8 cellular contexts compared by ENCODE assay signal in the genomic region with DNA sequence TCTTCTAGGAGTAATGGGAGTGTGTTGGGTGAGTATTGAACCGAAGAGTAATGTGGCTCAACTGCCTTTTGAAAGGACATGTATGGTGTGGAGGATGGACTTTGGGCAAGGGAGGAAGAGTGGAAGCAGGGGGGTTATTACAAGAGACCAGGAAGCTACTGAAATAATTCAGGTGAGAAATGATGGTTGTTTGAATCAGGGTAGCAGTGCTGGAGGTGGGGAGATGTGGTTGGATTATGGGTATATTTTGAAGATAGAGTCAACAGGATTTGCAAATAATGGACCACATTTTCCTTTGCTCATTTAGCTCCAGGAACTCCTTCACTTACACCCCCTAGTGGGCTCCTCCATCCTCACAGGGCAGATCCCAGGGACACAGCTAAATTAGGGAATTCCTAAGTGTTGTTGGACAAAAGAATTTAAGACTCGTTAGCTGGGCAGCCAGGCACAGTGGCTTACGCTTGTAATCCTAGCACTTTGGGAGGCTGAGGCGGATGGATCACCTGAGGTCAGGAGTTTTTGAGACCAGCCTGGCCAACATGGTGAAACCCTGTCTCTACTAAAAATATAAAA. TPM values are rescaled to one million over a fixed set of nuclear protein-coding genes. Genes with fewer than 3 reads are reported as not detected.
DNase-seq lines count a peak whose midpoint lies in the region; ATAC-seq, FAIRE-seq and TF ChIP-seq lines count a peak whose summit lies in the region.

No MANE protein-coding gene starts in this region.

- WGBS in A549 (ENCODE audit: missing lambda C conversion rate), result 88% methylated on average over 4 of the region's 4 CpGs

- DNase-seq in A549 (ENCODE audit: low read depth in 1 of 2, low spot score in 1 of 2) (peak; percentile 51 to 72), SK-MEL-5 (ENCODE audit: low read depth, low spot score) (peak; percentile 72), glomerular visceral epithelial cell (ENCODE audit: extremely low spot score) (peak; percentile 36), NOMO-1 (lab: John Stamatoyannopoulos, UW; ENCODE audit: unreplicated experiment in 2 of 2) (no peak), NCI-H128 (lab: John Stamatoyannopoulos, UW; ENCODE audit: unreplicated experiment) (no peak)
- no peak for DNase-seq in stimulated activated naive CD4-positive, alpha-beta T cell treated with Interleukin-2 at 50 U/mL for 16 hours (lab: John Stamatoyannopoulos, UW)

- no peak for TF ChIP-seq RAD21 in A549 (conservative IDR thresholded peaks at IDR 0.05 in 1 of 2, IDR thresholded peaks at IDR 0.05 in 1 of 2)

- POLR2A ChIA-PET in A549 (lab: Yijun Ruan, JAX), result interaction anchor here (0.9 to 1.0 kb wide), 2 partner anchors 12 to 114 kb away, joined by 3 to 4 read pairs; partner anchors contain the start of gene HBEGF

- TF ChIP-seq EP300 in A549 (IDR thresholded peaks at IDR 0.05), result no peak

- TF ChIP-seq CTCF in A549 (IDR thresholded peaks at IDR 0.05) (0 out of 3 replicates have a peak, but pooled peaks have one; percentile 13), GM12873 (IDR thresholded peaks at IDR 0.05; ENCODE audit: insufficient read depth, low read depth, low read length, missing control alignments) (peak; percentile 36)

- no peak overlapping the region for H3K4me3 ChIP-seq in A549

- no peak for FAIRE-seq in A549 (lab: Jason Lieb, UNC)

- CTCF ChIA-PET in A549 (lab: Yijun Ruan, JAX), result interaction anchor here (0.6 to 36.9 kb wide), 26 partner anchors 8 to 496 kb away, joined by 3 to 1613 read pairs (median 4); partner anchors contain the start of genes EIF4EBP3, HBEGF and TMCO6

- no peak overlapping the region for H3K27ac ChIP-seq in A549

- no peak for TF ChIP-seq POLR2A in A549 (IDR thresholded peaks at IDR 0.05; ENCODE audit: low read length)

- H3K4me1 ChIP-seq in A549, result peaks cover 5% of the 10 kb centered on the region; the same call in 1 of the 3 replicates

- no peaks in the 10 kb centered on the region for H3K9me3 ChIP-seq in A549

- in situ Hi-C loops in SK-MEL-5 (cut with HindIII; ENCODE audit: low pct_unique_long_range_greater_than_20kb, low sequenced_read_pairs), result no loop called here

- no peak overlapping the region for H3K4me2 ChIP-seq in A549

- ATAC-seq in A549 (peak in 1 of 2 experiments; percentile 40; a peak in 3 of 6 replicates), GM21576 (IDR thresholded peaks at IDR 0.05; ENCODE audit: unreplicated experiment) (no peak)

TF ChIP-seq in A549, 52 proteins besides CTCF, POLR2A, EP300 and RAD21:
- TF ChIP-seq KDM1A (IDR thresholded peaks at IDR 0.05; ENCODE audit: low read depth), result no peak
- no peak for TF ChIP-seq ESRRA (IDR thresholded peaks at IDR 0.05; ENCODE audit: borderline replicate concordance, low read length)

RNA-seq across cellular contexts. Expression of gene SLC4A9, which starts 1.2 kb away (rescaled TPM):
- polyA plus RNA-seq in A549 (2011; rRNA removed) (not detected in 2 replicates), A549 (2017; fragmentation: RNase III; extraction: RNeasy Plus Mini Kit Qiagen cat#74134 plus additional on column Dnase treatment) (not detected in 3 replicates)
- 0.01 TPM in 1 of 2 replicates, not detected in the other for polyA plus RNA-seq in A549 (2012; cell fraction: cytosol; rRNA removed)
- 0.02 and 0.06 TPM in 2 replicates for polyA plus RNA-seq in A549 (2012; cell fraction: nucleus; rRNA removed)
- 0.08 TPM in 1 of 2 replicates, not detected in the other for polyA minus RNA-seq in A549 (2011; rRNA and poly(A)+ RNA removed)
- total RNA-seq in SK-MEL-5 (2014; rRNA removed; shearing (Covaris generic)), result 0.16 and 0.18 TPM in 2 replicates
- 0.12 TPM in 1 of 2 replicates, not detected in the other for polyA plus RNA-seq in SK-MEL-5 (2015; cell fraction: cytosol; rRNA removed)
- 2.9 and 3.6 TPM in 2 replicates for polyA plus RNA-seq in SK-MEL-5 (2015; cell fraction: nucleus; rRNA removed)

RNA-seq across cellular contexts. Expression of gene HBEGF, which starts 12.4 kb away (rescaled TPM):
- 4.2 and 5.0 TPM in 2 replicates for polyA plus RNA-seq in A549 (2011; rRNA removed)
- 3.0 and 4.3 TPM in 2 replicates for polyA plus RNA-seq in A549 (2012; cell fraction: cytosol; rRNA removed)
- polyA plus RNA-seq in A549 (2012; cell fraction: nucleus; rRNA removed), result 4.0 and 6.1 TPM in 2 replicates
- 3.4 to 5.1 TPM (median 3.5 TPM) in 3 replicates for polyA plus RNA-seq in A549 (2017; fragmentation: RNase III; extraction: RNeasy Plus Mini Kit Qiagen cat#74134 plus additional on column Dnase treatment)
- 1.3 and 1.4 TPM in 2 replicates for polyA minus RNA-seq in A549 (2011; rRNA and poly(A)+ RNA removed)
- total RNA-seq in SK-MEL-5 (2014; rRNA removed; shearing (Covaris generic)), result 12.2 and 13.4 TPM in 2 replicates
- polyA plus RNA-seq in SK-MEL-5 (2015; cell fraction: cytosol; rRNA removed), result 13.7 and 15.6 TPM in 2 replicates
- polyA plus RNA-seq in SK-MEL-5 (2015; cell fraction: nucleus; rRNA removed), result 4.9 and 8.7 TPM in 2 replicates

RNA-seq across cellular contexts. Expression of gene ANKHD1, which starts 42.8 kb away (rescaled TPM):
- polyA plus RNA-seq in A549 (2011; rRNA removed) (94.1 and 111 TPM in 2 replicates), A549 (2017; fragmentation: RNase III; extraction: RNeasy Plus Mini Kit Qiagen cat#74134 plus additional on column Dnase treatment) (44.8 to 46.9 TPM (median 46.3 TPM) in 3 replicates)
- polyA plus RNA-seq in A549 (2012; cell fraction: cytosol; rRNA removed), result 25.2 and 28.8 TPM in 2 replicates
- 42.9 and 52.2 TPM in 2 replicates for polyA plus RNA-seq in A549 (2012; cell fraction: nucleus; rRNA removed)
- polyA minus RNA-seq in A549 (2011; rRNA and poly(A)+ RNA removed), result 113 and 129 TPM in 2 replicates
- total RNA-seq in SK-MEL-5 (2014; rRNA removed; shearing (Covaris generic)), result 57.7 and 59.4 TPM in 2 replicates
- 60.0 and 79.2 TPM in 2 replicates for polyA plus RNA-seq in SK-MEL-5 (2015; cell fraction: cytosol; rRNA removed)
- polyA plus RNA-seq in SK-MEL-5 (2015; cell fraction: nucleus; rRNA removed), result 251 and 275 TPM in 2 replicates

RNA-seq across cellular contexts. Expression of gene PFDN1, which starts 55.9 kb away (rescaled TPM):
- polyA plus RNA-seq in A549 (2011; rRNA removed) (90.4 and 97.0 TPM in 2 replicates), A549 (2017; fragmentation: RNase III; extraction: RNeasy Plus Mini Kit Qiagen cat#74134 plus additional on column Dnase treatment) (201 to 239 TPM (median 226 TPM) in 3 replicates)
- 80.9 and 104 TPM in 2 replicates for polyA plus RNA-seq in A549 (2012; cell fraction: cytosol; rRNA removed)
- polyA plus RNA-seq in A549 (2012; cell fraction: nucleus; rRNA removed), result 51.2 and 56.7 TPM in 2 replicates
- polyA minus RNA-seq in A549 (2011; rRNA and poly(A)+ RNA removed), result 58.8 and 72.3 TPM in 2 replicates
- total RNA-seq in SK-MEL-5 (2014; rRNA removed; shearing (Covaris generic)), result 68.3 and 82.2 TPM in 2 replicates
- polyA plus RNA-seq in SK-MEL-5 (2015; cell fraction: cytosol; rRNA removed), result 97.2 and 111 TPM in 2 replicates
- polyA plus RNA-seq in SK-MEL-5 (2015; cell fraction: nucleus; rRNA removed), result 20.0 and 38.5 TPM in 2 replicates

Comparison
In these comparisons a context has a peak if more than half of its experiments do, and no peak if none do; other contexts are left out.
1. DNase-seq: peak in A549 (2 of 2), SK-MEL-5 (single experiment) and glomerular visceral epithelial cell (single experiment); none in NOMO-1 (0 of 2), stimulated activated naive CD4-positive, alpha-beta T cell treated with Interleukin-2 at 50 U/mL for 16 hours (single experiment) and NCI-H128 (single experiment).